9 cellular contexts compared by ENCODE assay signal in genomic region chr12:121494093-121494787, GRCh38.
DNase-seq lines count a peak whose midpoint lies in the region; ATAC-seq, FAIRE-seq and TF ChIP-seq lines count a peak whose summit lies in the region.
"Had no signal": no experiment of that assay in that cellular context is flagged by ENCODE, and none has a peak within 500 bp of the region (broad histone marks: within the 10 kb centered on the region; RNA-seq: fewer than 3 reads in every experiment).

No MANE protein-coding gene starts in this region.

- no peak overlapping the region for H2BK12ac ChIP-seq in H1 (ENCODE audit: low read depth, low read length)

- FAIRE-seq in H1 (lab: Jason Lieb, UNC) = peak; percentile 83

- peak; percentile 91 for TF ChIP-seq CTCF in Loucy (conservative IDR thresholded peaks at IDR 0.05; ENCODE audit: low read length)
- peak; percentile 83 to 95 (median 90) for TF ChIP-seq CTCF in H1 (IDR thresholded peaks at IDR 0.05; ENCODE audit: control extremely low read depth in 1 of 3, insufficient read depth in 1 of 3, low read depth in 1 of 3, low read length in 3 of 3)
- peak; percentile 57 for TF ChIP-seq CTCF in neural cell (IDR thresholded peaks at IDR 0.05; ENCODE audit: poor library complexity, severe bottlenecking)
- peak; percentile 57 to 76 (median 70) for TF ChIP-seq CTCF in tibial nerve (IDR thresholded peaks at IDR 0.05)

- no peak overlapping the region for H3K4me2 ChIP-seq in Loucy (ENCODE audit: low read depth, low read length, poor library complexity, severe bottlenecking)
- H3K4me2 ChIP-seq in H1 (ENCODE audit: insufficient read depth in 1 of 2, low read depth in 2 of 2, low read length in 2 of 2) = no peak overlapping the region
- H3K4me2 ChIP-seq in neural cell (ENCODE audit: low read length) = no peak overlapping the region

- H3K23me2 ChIP-seq in H1 (ENCODE audit: low read depth, low read length) = no peaks in the 10 kb centered on the region

- H3K27me3 ChIP-seq in Loucy (ENCODE audit: insufficient read depth, low read length, poor library complexity, severe bottlenecking) = no peaks in the 10 kb centered on the region
- no peaks in the 10 kb centered on the region for H3K27me3 ChIP-seq in H1 (replicated peaks in 1 of 4; ENCODE audit: control insufficient read depth in 3 of 4, extremely low read depth in 1 of 4, insufficient read depth in 3 of 4, low read length in 3 of 4)
- no peaks in the 10 kb centered on the region for H3K27me3 ChIP-seq in neural cell (ENCODE audit: insufficient read depth, low read depth, low read length)
- no peaks in the 10 kb centered on the region for H3K27me3 ChIP-seq in tibial nerve

- H3K27me3 Mint-ChIP-seq in activated CD8-positive, alpha-beta T cell treated with anti-CD3 and anti-CD28 coated beads, Interleukin-2, amount 10 ng/mL, durations not matched to agents 7 days and 5 days (ENCODE audit: low read depth) = no peaks in the 10 kb centered on the region

- H3K4me3 ChIP-seq in Loucy (ENCODE audit: low read length, poor library complexity, severe bottlenecking) (no peak overlapping the region), H1 (ENCODE audit: extremely low read depth in 1 of 4, insufficient read depth in 2 of 4, low read depth in 3 of 4, low read length in 4 of 4) (no peak overlapping the region), neural cell (ENCODE audit: low read length) (no peak overlapping the region), tibial nerve (no peak overlapping the region)
- H3K4me3 ChIP-seq: SK-N-MC had no signal

- no peak overlapping the region for H3K18ac ChIP-seq in H1 (ENCODE audit: extremely low read depth, low read length)

- peaks cover 3% of the 10 kb centered on the region; the same call in 1 of the 2 replicates for H3K36me3 ChIP-seq in Loucy (ENCODE audit: insufficient read depth, low read length)
- H3K36me3 ChIP-seq in H1 (ENCODE audit: control insufficient read depth in 2 of 4, insufficient read depth in 4 of 4, low read length in 3 of 4) = peaks cover 6 to 46% (median 22%) of the 10 kb centered on the region in 4 experiments; a peak in 7 of 8 replicates
- no peaks in the 10 kb centered on the region for H3K36me3 ChIP-seq in neural cell (ENCODE audit: insufficient read depth, low read length)
- peaks cover 0 to 13% (median 0%) of the 10 kb centered on the region in 3 donors for H3K36me3 ChIP-seq in tibial nerve

- no peak overlapping the region for H2BK120ac ChIP-seq in H1 (replicated peaks; ENCODE audit: low read depth, low read length)

- no peak overlapping the region for H2BK15ac ChIP-seq in H1 (ENCODE audit: low read length)

- H2BK20ac ChIP-seq in H1 (ENCODE audit: low read length) = no peak overlapping the region; the same call in 1 of the 2 replicates

- H3K9ac ChIP-seq in Loucy (ENCODE audit: low read depth, low read length, poor library complexity, severe bottlenecking) = no peak overlapping the region
- H3K9ac ChIP-seq in H1 (replicated peaks in 1 of 4; ENCODE audit: extremely low read depth in 1 of 4, low read depth in 3 of 4, low read length in 3 of 4) = no peak overlapping the region
- no peak overlapping the region for H3K9ac ChIP-seq in neural cell (ENCODE audit: low read length)

- TF ChIP-seq EP300 in H1 (IDR thresholded peaks at IDR 0.05; ENCODE audit: borderline replicate concordance in 1 of 2, low read depth in 2 of 2, low read length in 2 of 2) = no peak
- TF ChIP-seq EP300 in neural cell (conservative IDR thresholded peaks at IDR 0.05; ENCODE audit: poor library complexity, severe bottlenecking) = no peak
- TF ChIP-seq EP300 in tibial nerve (IDR thresholded peaks at IDR 0.05) = no peak

- no peak overlapping the region for H3K56ac ChIP-seq in H1 (replicated peaks; ENCODE audit: insufficient read length, low read depth, low read length)

- peak overlapping the region; percentile 88; the same call in 1 of the 2 replicates for H4K8ac ChIP-seq in H1 (ENCODE audit: extremely low read depth, insufficient read depth, low read length)

- no peaks in the 10 kb centered on the region for H3K9me3 ChIP-seq in Loucy (ENCODE audit: insufficient read depth, low read depth, low read length)
- no peaks in the 10 kb centered on the region for H3K9me3 ChIP-seq in H1 (ENCODE audit: insufficient read depth in 2 of 2, low read depth in 1 of 2, low read length in 1 of 2)
- no peaks in the 10 kb centered on the region for H3K9me3 ChIP-seq in neural cell (ENCODE audit: low read length)
- no peaks in the 10 kb centered on the region for H3K9me3 ChIP-seq in tibial nerve

- no peak for TF ChIP-seq POLR2A in H1 (IDR thresholded peaks at IDR 0.05; ENCODE audit: control extremely low read depth in 1 of 2, low read depth in 2 of 2, low read length in 2 of 2)
- no peak for TF ChIP-seq POLR2A in tibial nerve (IDR thresholded peaks at IDR 0.05)

- H3K79me1 ChIP-seq in H1 (ENCODE audit: low read depth, low read length) = peaks cover 9% of the 10 kb centered on the region

- H3K9me2 ChIP-seq in Loucy (replicated peaks; ENCODE audit: low read depth, low read length) (no peaks in the 10 kb centered on the region), neural cell (ENCODE audit: insufficient read depth, low read length) (no peaks in the 10 kb centered on the region)

- no peaks in the 10 kb centered on the region for H3F3A ChIP-seq in Loucy (ENCODE audit: low read depth)
- no peaks in the 10 kb centered on the region for H3F3A ChIP-seq in neural cell (ENCODE audit: insufficient read depth, low read length, poor library complexity, severe bottlenecking)

- H3K4me1 ChIP-seq in Loucy (ENCODE audit: insufficient read depth, low read length, poor library complexity, severe bottlenecking) (peaks cover 31% of the 10 kb centered on the region), H1 (replicated peaks in 1 of 4; ENCODE audit: control insufficient read depth in 3 of 4, insufficient read depth in 4 of 4, low read length in 3 of 4) (no peaks in the 10 kb centered on the region; a peak in 2 of 7 replicates), tibial nerve (no peaks in the 10 kb centered on the region)

- peak overlapping the region; percentile 44; the same call in 1 of the 2 replicates for H2BK5ac ChIP-seq in H1 (ENCODE audit: low read depth, low read length)

- H3K9me3 Mint-ChIP-seq in activated CD8-positive, alpha-beta T cell treated with anti-CD3 and anti-CD28 coated beads, Interleukin-2, amount 10 ng/mL, durations not matched to agents 7 days and 5 days (ENCODE audit: insufficient read depth) = no peaks in the 10 kb centered on the region

- no peak overlapping the region for H3K4ac ChIP-seq in H1 (replicated peaks; ENCODE audit: insufficient read length, low read depth, low read length)

- no peak overlapping the region for H4K91ac ChIP-seq in H1 (replicated peaks; ENCODE audit: insufficient read length, low read length)

- TF ChIP-seq RAD21 in H1 (IDR thresholded peaks at IDR 0.05 in 1 of 2, conservative IDR thresholded peaks at IDR 0.05 in 1 of 2; ENCODE audit: low read depth in 2 of 2, low read length in 2 of 2) (peak; percentile 43 to 56), neural cell (conservative IDR thresholded peaks at IDR 0.05) (peak; percentile 23)

- no peak overlapping the region for H2AK5ac ChIP-seq in H1 (ENCODE audit: low read depth, low read length)

- CTCF ChIA-PET in activated CD8-positive, alpha-beta T cell treated with anti-CD3 and anti-CD28 coated beads, Interleukin-2, amount 10 ng/mL, durations not matched to agents 7 days and 5 days (lab: Charles Lee) = interaction anchor here (0.7 to 3.8 kb wide), 22 partner anchors 10 to 333 kb away, joined by 3 to 17 read pairs (median 4); partner anchors contain the start of gene ORAI1
- CTCF ChIA-PET in H1 (lab: Charles Lee; ENCODE audit: partially characterized antibody) = interaction anchor here (0.6 to 4.2 kb wide), 20 partner anchors 9 to 188 kb away, joined by 3 to 31 read pairs (median 4); no protein-coding TSS in a partner anchor

- peaks cover 11% of the 10 kb centered on the region; the same call in 1 of the 2 replicates for H3K79me2 ChIP-seq in Loucy (ENCODE audit: insufficient read depth, low read length)
- peaks cover 0 to 13% of the 10 kb centered on the region in 2 experiments; a peak in 2 of 4 replicates for H3K79me2 ChIP-seq in H1 (ENCODE audit: control insufficient read depth in 1 of 2, insufficient read depth in 2 of 2, low read length in 2 of 2)
- H3K79me2 ChIP-seq in neural cell (replicated peaks; ENCODE audit: insufficient read depth, low read length) = no peaks in the 10 kb centered on the region

- no peak overlapping the region for H3K14ac ChIP-seq in H1 (ENCODE audit: insufficient read length)

- H3K36me3 Mint-ChIP-seq in activated CD8-positive, alpha-beta T cell treated with anti-CD3 and anti-CD28 coated beads, Interleukin-2, amount 10 ng/mL, durations not matched to agents 7 days and 5 days (ENCODE audit: low read depth) = peaks cover 38% of the 10 kb centered on the region

- no peak for ATAC-seq in activated CD8-positive, alpha-beta T cell treated with anti-CD3 and anti-CD28 coated beads, Interleukin-2, amount 10 ng/mL, durations not matched to agents 7 days and 5 days
- ATAC-seq in GM18909 (IDR thresholded peaks at IDR 0.05; ENCODE audit: poor library complexity, unreplicated experiment) = no peak

- H3K23ac ChIP-seq in H1 (ENCODE audit: insufficient read length) = no peak overlapping the region

- H3K4me1 Mint-ChIP-seq in activated CD8-positive, alpha-beta T cell treated with anti-CD3 and anti-CD28 coated beads, Interleukin-2, amount 10 ng/mL, durations not matched to agents 7 days and 5 days (ENCODE audit: low read depth) = peaks cover 56% of the 10 kb centered on the region

- H4K20me1 ChIP-seq in Loucy (ENCODE audit: insufficient read depth, low read length, poor library complexity, severe bottlenecking) = no peaks in the 10 kb centered on the region
- H4K20me1 ChIP-seq in H1 (replicated peaks in 1 of 2; ENCODE audit: control insufficient read depth in 1 of 2, insufficient read depth in 2 of 2, low read length in 2 of 2) = peaks cover 5 to 8% of the 10 kb centered on the region in 2 experiments
- no peaks in the 10 kb centered on the region for H4K20me1 ChIP-seq in neural cell (ENCODE audit: insufficient read depth)

- no peak overlapping the region for H3K4me3 Mint-ChIP-seq in activated CD8-positive, alpha-beta T cell treated with anti-CD3 and anti-CD28 coated beads, Interleukin-2, amount 10 ng/mL, durations not matched to agents 7 days and 5 days

- H3K27ac ChIP-seq in H1 (ENCODE audit: low read depth, low read length) (no peak overlapping the region), neural cell (ENCODE audit: low read length) (no peak overlapping the region), tibial nerve (no peak overlapping the region)
- H3K27ac ChIP-seq: SK-N-MC had no signal

- DNase-seq in EL (peak; percentile 29), H1 (ENCODE audit: low read depth in 1 of 2, low spot score in 2 of 2) (peak; percentile 33 to 90), tibial nerve (ENCODE audit: low spot score in 2 of 2) (peak; percentile 25 to 33), 8988T (no peak)
- peak; percentile 68 for DNase-seq in activated CD8-positive, alpha-beta T cell treated with anti-CD3 and anti-CD28 coated beads, Interleukin-2, amount 10 ng/mL, durations not matched to agents 7 days and 5 days

- WGBS in H1 (ENCODE audit: extremely low coverage in 1 of 2, insufficient coverage in 1 of 2, insufficient read length in 1 of 2, insufficient replicate concordance in 2 of 2, low coverage in 1 of 2, low lambda C conversion rate in 2 of 2, missing lambda C conversion rate in 1 of 2), 2 experiments = 74% methylated on average over 19 of the region's 19 CpGs; no CpG with 5 or more reads in 1 of the 2 experiments
- WGBS in tibial nerve, 2 donors = 72 to 78% methylated on average over 19 of the region's 19 CpGs

- no peak overlapping the region for H2AFZ ChIP-seq in Loucy (ENCODE audit: low read length)
- no peak overlapping the region for H2AFZ ChIP-seq in H1 (ENCODE audit: low read length)
- H2AFZ ChIP-seq in neural cell (ENCODE audit: low read depth, low read length) = no peak overlapping the region

- peak overlapping the region; percentile 62 for H3K27ac Mint-ChIP-seq in activated CD8-positive, alpha-beta T cell treated with anti-CD3 and anti-CD28 coated beads, Interleukin-2, amount 10 ng/mL, durations not matched to agents 7 days and 5 days

- H4K5ac ChIP-seq in H1 (ENCODE audit: insufficient read length, low read depth, low read length) = no peak overlapping the region

- POLR2A ChIA-PET in activated CD8-positive, alpha-beta T cell treated with anti-CD3 and anti-CD28 coated beads, Interleukin-2, amount 10 ng/mL, durations not matched to agents 7 days and 5 days (lab: Charles Lee) = interaction anchor here (0.6 kb wide), 1 partner anchor 10 kb away, joined by 3 read pairs; no protein-coding TSS in a partner anchor
- POLR2A ChIA-PET in H1 (lab: Charles Lee; ENCODE audit: partially characterized antibody) = interaction anchor here (0.6 to 0.7 kb wide), 3 partner anchors 23 to 63 kb away, joined by 3 to 4 read pairs (median 3); no protein-coding TSS in a partner anchor
